14 cellular contexts compared by ENCODE assay signal in genomic region chr4:26375589-26375988, GRCh38. TPM values are rescaled to one million over a fixed set of nuclear protein-coding genes. Genes with fewer than 3 reads are reported as not detected.
A peak's percentile ranks its signal among the peaks of the same experiment; 100 is the strongest.
DNase-seq lines count a peak whose midpoint lies in the region; ATAC-seq and TF ChIP-seq lines count a peak whose summit lies in the region.
"Had no signal": no experiment of that assay in that cellular context is flagged by ENCODE, and none has a peak within 500 bp of the region (broad histone marks: within the 10 kb centered on the region; RNA-seq: fewer than 3 reads in every experiment).

No MANE protein-coding gene starts in this region.

- no peak overlapping the region for H3K4ac ChIP-seq in IMR-90 (ENCODE audit: low read depth, low read length)
- H3K4ac ChIP-seq in mesendoderm (ENCODE audit: low read depth, low read length) = no peak overlapping the region

- H3K27me3 ChIP-seq in IMR-90 (ENCODE audit: control insufficient read depth, insufficient read depth, low read length) = no peaks in the 10 kb centered on the region
- H3K27me3 ChIP-seq in mesendoderm (ENCODE audit: insufficient read depth, low read length, poor library complexity) = no peaks in the 10 kb centered on the region
- H3K27me3 ChIP-seq in H7 (ENCODE audit: control insufficient read depth, insufficient read depth, low read length) = no peaks in the 10 kb centered on the region
- H3K27me3 ChIP-seq: BE2C had no signal

- no peaks in the 10 kb centered on the region for H3K9me3 ChIP-seq in IMR-90 (ENCODE audit: control insufficient read depth, insufficient read depth, low read length)
- H3K9me3 ChIP-seq: BE2C, HAP-1 had no signal

- no peak overlapping the region for H4K8ac ChIP-seq in IMR-90 (ENCODE audit: low read depth in 2 of 2, low read length in 2 of 2)
- H4K8ac ChIP-seq in mesendoderm (ENCODE audit: low read depth, low read length) = no peak overlapping the region

- DNase-seq in IMR-90 (no peak), caudate nucleus (lab: John Stamatoyannopoulos, UW) (peak in 4 of 61 donors; percentile 6 to 10 (median 8)), glutamatergic neuron (no peak), mesendoderm (no peak), H7 (no peak), immature natural killer cell (no peak)
- DNase-seq: BE2C; CD4-positive, alpha-beta memory T cell; DMS79; GOT3 had no signal

- intact Hi-C loops in IMR-90 (cut with micrococcal nuclease) = no loop called here

- 0 out of 2 replicates have a peak, but pooled peaks cover 1% of the 10 kb centered on the region for H3K36me3 ChIP-seq in IMR-90 (ENCODE audit: control insufficient read depth, insufficient read depth, low read length)
- no peaks in the 10 kb centered on the region for H3K36me3 ChIP-seq in mesendoderm (ENCODE audit: control insufficient read depth, insufficient read depth, low read length)
- H3K36me3 ChIP-seq in H7 (replicated peaks; ENCODE audit: control insufficient read depth, insufficient read depth, low read length) = no peaks in the 10 kb centered on the region
- H3K36me3 ChIP-seq: BE2C, HAP-1 had no signal

- no peak for TF ChIP-seq RAD21 in IMR-90 (IDR thresholded peaks at IDR 0.05; ENCODE audit: low read length)

- no peaks in the 10 kb centered on the region for H3K9me3 Mint-ChIP-seq in glutamatergic neuron (ENCODE audit: unreplicated experiment)
- H3K9me3 Mint-ChIP-seq in immature natural killer cell = peaks cover 0 to 2% (median 0%) of the 10 kb centered on the region in 6 donors
- H3K9me3 Mint-ChIP-seq: CD4-positive, alpha-beta memory T cell had no signal

- dilution Hi-C loops in IMR-90 (cut with HindIII; ENCODE audit: low sequenced_read_pairs, unreplicated experiment) = no loop called here

- H3K27ac ChIP-seq in IMR-90 (ENCODE audit: insufficient read depth, low read length) (no peak overlapping the region), caudate nucleus (ENCODE audit: low read depth, low read length) (peak overlapping the region; percentile 24), temporal lobe (ENCODE audit: low read depth, low read length) (peak overlapping the region; percentile 33), mesendoderm (ENCODE audit: low read depth, low read length) (no peak overlapping the region)
- H3K27ac ChIP-seq: C4-2B, HL-60 had no signal

- H3K36me3 Mint-ChIP-seq in glutamatergic neuron (ENCODE audit: unreplicated experiment) (no peaks in the 10 kb centered on the region), immature natural killer cell (peaks cover 5 to 28% (median 16%) of the 10 kb centered on the region in 3 donors)

- no peak for TF ChIP-seq CTCF in IMR-90 (conservative IDR thresholded peaks at IDR 0.05; ENCODE audit: low read depth, low read length)
- TF ChIP-seq CTCF in glutamatergic neuron (IDR thresholded peaks at IDR 0.05; ENCODE audit: partially characterized antibody, unreplicated experiment) = no peak

- no peak overlapping the region for H3K4me3 ChIP-seq in IMR-90 (ENCODE audit: insufficient read depth, low read depth, low read length)
- H3K4me3 ChIP-seq in mesendoderm (ENCODE audit: low read length) = no peak overlapping the region
- H3K4me3 ChIP-seq in H7 (ENCODE audit: insufficient read depth, low read depth, low read length) = no peak overlapping the region
- H3K4me3 ChIP-seq: HAP-1 had no signal

- peaks cover 20% of the 10 kb centered on the region for H3K4me1 Mint-ChIP-seq in glutamatergic neuron (ENCODE audit: low read depth, unreplicated experiment)
- H3K4me1 Mint-ChIP-seq in immature natural killer cell = peaks cover 28 to 33% of the 10 kb centered on the region in 2 donors

- H2BK15ac ChIP-seq in IMR-90 (ENCODE audit: low read depth, low read length) = no peak overlapping the region
- no peak overlapping the region for H2BK15ac ChIP-seq in mesendoderm (replicated peaks; ENCODE audit: low read depth)

- no peak overlapping the region for H2BK20ac ChIP-seq in IMR-90 (ENCODE audit: low read depth, low read length)

- H3K27ac Mint-ChIP-seq in glutamatergic neuron (ENCODE audit: unreplicated experiment) (peak overlapping the region; percentile 57), immature natural killer cell (no peak overlapping the region)

- H2AK9ac ChIP-seq in IMR-90 (replicated peaks; ENCODE audit: low read depth, low read length, poor library complexity) = no peak overlapping the region

- H2AFZ ChIP-seq in IMR-90 (replicated peaks; ENCODE audit: low read length, poor library complexity) = no peak overlapping the region

- CTCF ChIA-PET in IMR-90 (lab: Yijun Ruan, JAX) = no interaction called here

- H3K14ac ChIP-seq in IMR-90 (replicated peaks; ENCODE audit: low read depth, low read length) = no peak overlapping the region

- H4K5ac ChIP-seq in IMR-90 (ENCODE audit: low read depth, low read length) = no peak overlapping the region
- H4K5ac ChIP-seq in mesendoderm (ENCODE audit: low read length) = no peak overlapping the region

- H2BK120ac ChIP-seq in IMR-90 (ENCODE audit: low read depth, low read length) (no peak overlapping the region), mesendoderm (ENCODE audit: low read depth, low read length) (no peak overlapping the region)

- H3K56ac ChIP-seq in IMR-90 (ENCODE audit: extremely low read depth, insufficient read depth, low read length) = no peak overlapping the region
- no peak overlapping the region for H3K56ac ChIP-seq in mesendoderm (ENCODE audit: low read length)

- no peak overlapping the region for H2BK5ac ChIP-seq in IMR-90 (ENCODE audit: low read depth, low read length, poor library complexity, severe bottlenecking)
- H2BK5ac ChIP-seq in mesendoderm (ENCODE audit: low read length) = no peak overlapping the region

- peaks cover 18% of the 10 kb centered on the region for H3K9me1 ChIP-seq in IMR-90 (ENCODE audit: insufficient read depth, low read length)

- ATAC-seq in IMR-90 (ENCODE audit: low read depth) = no peak

- no peak overlapping the region for H4K91ac ChIP-seq in IMR-90 (ENCODE audit: insufficient read depth, low read depth, low read length)

- no peak overlapping the region for H3K18ac ChIP-seq in IMR-90 (ENCODE audit: low read depth, low read length)
- H3K18ac ChIP-seq in mesendoderm (ENCODE audit: low read length) = no peak overlapping the region

- H3K79me2 ChIP-seq in mesendoderm (ENCODE audit: control insufficient read depth, insufficient read depth, low read length) = peaks cover 49% of the 10 kb centered on the region

- H2AK5ac ChIP-seq in IMR-90 (ENCODE audit: low read depth, low read length) = 0 out of 2 replicates have a peak overlapping the region, but pooled peaks have one; percentile 28
- H2AK5ac ChIP-seq in mesendoderm (ENCODE audit: low read length) = no peak overlapping the region

- peaks cover 12% of the 10 kb centered on the region for H3K4me1 ChIP-seq in IMR-90 (ENCODE audit: control insufficient read depth, insufficient read depth, low read length)
- peaks cover 2% of the 10 kb centered on the region for H3K4me1 ChIP-seq in mesendoderm (ENCODE audit: control insufficient read depth, low read depth, low read length)

- H4K20me1 ChIP-seq in IMR-90 (ENCODE audit: insufficient read depth, low read length) = peaks cover 85% of the 10 kb centered on the region

- H3K23ac ChIP-seq in IMR-90 (ENCODE audit: low read depth, low read length) = no peak overlapping the region
- no peak overlapping the region for H3K23ac ChIP-seq in mesendoderm (ENCODE audit: low read length)

- in situ Hi-C loops in IMR-90 (cut with MboI; ENCODE audit: low sequenced_read_pairs) = no loop called here

- peaks cover 2% of the 10 kb centered on the region for H3K27me3 Mint-ChIP-seq in glutamatergic neuron (ENCODE audit: unreplicated experiment)
- peaks cover 13 to 22% (median 16%) of the 10 kb centered on the region in 3 donors for H3K27me3 Mint-ChIP-seq in immature natural killer cell (ENCODE audit: low read depth in 3 of 3)
- H3K27me3 Mint-ChIP-seq: CD4-positive, alpha-beta memory T cell had no signal

- TF ChIP-seq POLR2A in IMR-90 (IDR thresholded peaks at IDR 0.05; ENCODE audit: low read depth, low read length) = no peak

- H3K79me1 ChIP-seq in IMR-90 (ENCODE audit: low read depth in 1 of 2, low read length in 2 of 2) (peaks cover 30 to 77% of the 10 kb centered on the region in 2 experiments), mesendoderm (ENCODE audit: low read length) (peaks cover 8% of the 10 kb centered on the region)

- H3K9ac ChIP-seq in IMR-90 (ENCODE audit: low read depth, low read length) (no peak overlapping the region), mesendoderm (ENCODE audit: low read length) (no peak overlapping the region)

- no CpG with 5 or more reads among the region's 6 CpGs for WGBS in IMR-90 (ENCODE audit: extremely low coverage in 2 of 2, insufficient read length in 1 of 2), 2 experiments
- WGBS in mesendoderm (ENCODE audit: extremely low coverage, insufficient coverage, low lambda C conversion rate) = no CpG with 5 or more reads among the region's 6 CpGs

- H3K4me3 Mint-ChIP-seq in glutamatergic neuron (ENCODE audit: unreplicated experiment) (no peak overlapping the region), immature natural killer cell (no peak overlapping the region)

- BruUV-seq in IMR-90 (replicated peaks; lab: Mats Ljungman, UMichigan) = no TSS peak

- H3K4me2 ChIP-seq in IMR-90 (ENCODE audit: low read depth, low read length) = no peak overlapping the region
- H3K4me2 ChIP-seq in mesendoderm (ENCODE audit: low read length) = no peak overlapping the region

- POLR2A ChIA-PET in IMR-90 (lab: Charles Lee; ENCODE audit: unreplicated experiment) = no interaction called here

TF ChIP-seq in IMR-90, 13 proteins besides CTCF, POLR2A, EP300 and RAD21 (continues in another document):
- TF ChIP-seq USF2 (IDR thresholded peaks at IDR 0.05; ENCODE audit: low read depth, low read length) = no peak
- TF ChIP-seq CEBPB (IDR thresholded peaks at IDR 0.05; ENCODE audit: low read depth, low read length) = no peak
- no peak for TF ChIP-seq MAFK (IDR thresholded peaks at IDR 0.05; ENCODE audit: low read depth, low read length)
- TF ChIP-seq CHD1 (IDR thresholded peaks at IDR 0.05; ENCODE audit: low read depth, low read length) = no peak
- TF ChIP-seq FOS (IDR thresholded peaks at IDR 0.05; ENCODE audit: low read depth, low read length) = no peak
- no peak for TF ChIP-seq BHLHE40 (IDR thresholded peaks at IDR 0.05; ENCODE audit: low read depth, low read length)

RNA-seq across cellular contexts. Expression of gene RBPJ, which starts 54.8 kb away (rescaled TPM):
- total RNA-seq in IMR-90 (2012; rRNA removed) = 148 and 172 TPM in 2 replicates
- 49.3 and 50.3 TPM in 2 replicates for polyA plus RNA-seq in IMR-90 (2012; rRNA removed)
- 12.3 and 12.6 TPM in 2 replicates for polyA plus RNA-seq in IMR-90 (2012; cell fraction: cytosol; rRNA removed)
- polyA plus RNA-seq in IMR-90 (2012; cell fraction: nucleus; rRNA removed; ENCODE audit: low replicate concordance) = 34.5 and 215 TPM in 2 replicates
- total RNA-seq in glutamatergic neuron (ENCODE audit: unreplicated experiment) = 121 TPM
- 58.8 TPM for total RNA-seq in temporal lobe
- polyA plus RNA-seq in mesendoderm (2013, experiment 1 of 2) = 77.2 TPM
- 77.5 TPM for polyA plus RNA-seq in mesendoderm (2013, experiment 2 of 2)
- total RNA-seq in H7 (2014; rRNA removed; shearing (Covaris generic)) = 65.4 and 103 TPM in 2 replicates
- polyA plus RNA-seq in immature natural killer cell = 10 to 100 TPM; 39.8 to 67.3 (median 55.9) TPM

Comparison
In these comparisons a context has a peak if more than half of its experiments do, and no peak if none do; other contexts are left out.
1. H3K27ac ChIP-seq: peak in caudate nucleus (single experiment) and temporal lobe (single experiment); none in IMR-90 (single experiment) and mesendoderm (single experiment).